In the genomic region with DNA sequence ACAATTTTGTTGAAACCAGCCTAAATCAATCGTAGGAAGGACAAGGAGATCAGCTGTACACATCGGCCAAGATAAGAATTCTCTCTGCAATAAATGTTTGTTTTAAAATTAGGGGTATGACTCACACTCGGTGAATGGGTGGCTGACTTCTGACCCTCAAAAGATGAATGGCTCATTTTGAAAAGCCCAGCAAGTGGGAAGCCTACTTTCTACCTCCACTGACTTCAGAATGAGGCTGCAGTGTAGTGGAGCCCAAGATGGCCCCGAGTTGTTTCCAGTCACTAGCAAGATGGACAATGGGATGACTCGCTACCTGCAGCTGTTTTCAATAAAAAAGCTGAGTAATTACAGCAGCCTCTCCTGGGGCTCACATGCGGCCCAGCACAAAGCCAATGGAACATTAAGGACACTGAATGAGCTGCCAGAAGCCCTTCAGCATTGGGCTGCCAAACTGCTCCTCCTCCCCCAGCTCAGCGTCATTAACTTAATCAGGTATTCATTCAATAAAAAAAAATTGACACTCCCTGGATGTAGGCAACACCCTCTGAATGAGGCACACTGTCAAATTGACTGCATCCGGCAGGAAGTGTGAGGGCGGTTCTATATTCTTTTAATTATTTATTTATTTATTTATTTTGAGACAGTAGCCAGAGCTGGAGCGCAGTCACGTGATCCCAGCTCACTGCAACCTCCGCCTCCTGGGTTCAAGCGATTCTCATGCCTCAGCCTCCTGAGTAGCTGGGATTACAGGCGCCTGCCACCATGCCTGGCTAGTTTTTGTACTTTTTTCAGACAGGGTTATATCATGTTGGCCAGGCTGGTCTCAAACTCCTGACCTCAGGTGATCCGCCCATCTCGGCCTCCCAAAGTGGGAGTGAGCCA, we compare ENCODE assay signal across 8 cellular contexts.
DNase-seq lines count a peak whose midpoint lies in the region; ATAC-seq, FAIRE-seq and TF ChIP-seq lines count a peak whose summit lies in the region.

No MANE protein-coding gene starts in this region.

- POLR2A ChIA-PET in naive thymus-derived CD8-positive, alpha-beta T cell (lab: Charles Lee) = no interaction called here
- POLR2A ChIA-PET in naive thymus-derived CD4-positive, alpha-beta T cell (lab: Charles Lee) = no interaction called here

- peaks cover 0 to 3% (median 0%) of the 10 kb centered on the region in 4 donors for H3K4me1 Mint-ChIP-seq in naive thymus-derived CD8-positive, alpha-beta T cell
- peaks cover 0 to 6% (median 0%) of the 10 kb centered on the region in 7 donors for H3K4me1 Mint-ChIP-seq in naive thymus-derived CD4-positive, alpha-beta T cell
- H3K4me1 Mint-ChIP-seq in activated T-helper 2 cell treated with anti-CD3 and anti-CD28 coated beads, Interferon-gamma antibody, Interleukin-2, Interleukin-4, amounts not matched to agents 10 μg/mL and 5 μg/mL and 100 μg/mL, durations not matched to agents 14 hours and 24 hours and 36 hours (ENCODE audit: low read depth) = peaks cover 15% of the 10 kb centered on the region

- no peaks in the 10 kb centered on the region for H3K27me3 ChIP-seq in pancreas
- no peaks in the 10 kb centered on the region for H3K27me3 ChIP-seq in naive thymus-derived CD4-positive, alpha-beta T cell (ENCODE audit: control insufficient read depth in 2 of 2, insufficient read depth in 2 of 2, low read length in 2 of 2)

- WGBS in pancreas, 2 donors = 79 to 80% methylated on average over 16 of the region's 16 CpGs

- no peak overlapping the region for H3K27ac ChIP-seq in pancreas
- no peak overlapping the region for H3K27ac ChIP-seq in naive thymus-derived CD4-positive, alpha-beta T cell (ENCODE audit: low read depth, low read length)

- ATAC-seq in pancreas (peak in 3 of 4 donors; percentile 34 to 63 (median 49)), HG03521 (IDR thresholded peaks at IDR 0.05; ENCODE audit: unreplicated experiment) (no peak)
- no peak for ATAC-seq in naive thymus-derived CD8-positive, alpha-beta T cell
- no peak for ATAC-seq in naive thymus-derived CD4-positive, alpha-beta T cell

- no peaks in the 10 kb centered on the region for H3K36me3 ChIP-seq in pancreas
- H3K36me3 ChIP-seq in naive thymus-derived CD4-positive, alpha-beta T cell (ENCODE audit: control insufficient read depth in 2 of 3, insufficient read depth in 3 of 3, low read length in 3 of 3) = no peaks in the 10 kb centered on the region

- no peaks in the 10 kb centered on the region for H3K9me3 ChIP-seq in pancreas
- no peaks in the 10 kb centered on the region for H3K9me3 ChIP-seq in naive thymus-derived CD4-positive, alpha-beta T cell (ENCODE audit: control insufficient read depth in 2 of 3, low read length in 3 of 3)

- TF ChIP-seq CTCF in epithelial cell of esophagus (IDR thresholded peaks at IDR 0.05; ENCODE audit: insufficient read depth, low read depth, low read length, missing control alignments) = no peak
- no peak for TF ChIP-seq CTCF in pancreas (IDR thresholded peaks at IDR 0.05)

- H3K4me3 Mint-ChIP-seq in naive thymus-derived CD8-positive, alpha-beta T cell = no peak overlapping the region
- H3K4me3 Mint-ChIP-seq in naive thymus-derived CD4-positive, alpha-beta T cell = no peak overlapping the region
- no peak overlapping the region for H3K4me3 Mint-ChIP-seq in activated T-helper 2 cell treated with anti-CD3 and anti-CD28 coated beads, Interferon-gamma antibody, Interleukin-2, Interleukin-4, amounts not matched to agents 10 μg/mL and 5 μg/mL and 100 μg/mL, durations not matched to agents 14 hours and 24 hours and 36 hours (ENCODE audit: low read depth)

- no peak for FAIRE-seq in pancreas (lab: Jason Lieb, UNC)

- DNase-seq in GM04503 (ENCODE audit: low read depth) = peak; percentile 90
- peak; percentile 94 for DNase-seq in NCI-H748 (lab: John Stamatoyannopoulos, UW; ENCODE audit: unreplicated experiment)
- DNase-seq in epithelial cell of esophagus (ENCODE audit: low read depth) = peak; percentile 61
- DNase-seq in pancreas = no peak
- no peak for DNase-seq in naive thymus-derived CD8-positive, alpha-beta T cell
- no peak for DNase-seq in naive thymus-derived CD4-positive, alpha-beta T cell
- no peak for DNase-seq in activated T-helper 2 cell treated with anti-CD3 and anti-CD28 coated beads, Interferon-gamma antibody, Interleukin-2, Interleukin-4, amounts not matched to agents 10 μg/mL and 5 μg/mL and 100 μg/mL, durations not matched to agents 14 hours and 24 hours and 36 hours (ENCODE audit: low spot score)

- CTCF ChIA-PET in naive thymus-derived CD4-positive, alpha-beta T cell (lab: Charles Lee) = no interaction called here

- no peaks in the 10 kb centered on the region for H3K27me3 Mint-ChIP-seq in naive thymus-derived CD8-positive, alpha-beta T cell
- H3K27me3 Mint-ChIP-seq in naive thymus-derived CD4-positive, alpha-beta T cell = no peaks in the 10 kb centered on the region
- no peaks in the 10 kb centered on the region for H3K27me3 Mint-ChIP-seq in activated T-helper 2 cell treated with anti-CD3 and anti-CD28 coated beads, Interferon-gamma antibody, Interleukin-2, Interleukin-4, amounts not matched to agents 10 μg/mL and 5 μg/mL and 100 μg/mL, durations not matched to agents 14 hours and 24 hours and 36 hours (ENCODE audit: low read depth)

- intact Hi-C loops in pancreas (cut with DNase I) = no loop called here
- intact Hi-C loops in naive thymus-derived CD4-positive, alpha-beta T cell (cut with micrococcal nuclease) = no loop called here
- intact Hi-C loops in activated T-helper 2 cell treated with anti-CD3 and anti-CD28 coated beads, Interferon-gamma antibody, Interleukin-2, Interleukin-4, amounts not matched to agents 10 μg/mL and 5 μg/mL and 100 μg/mL, durations not matched to agents 14 hours and 24 hours and 36 hours (cut with micrococcal nuclease) = no loop called here

- H3K4me1 ChIP-seq in pancreas = peaks cover 0 to 6% (median 0%) of the 10 kb centered on the region in 3 donors
- no peaks in the 10 kb centered on the region for H3K4me1 ChIP-seq in naive thymus-derived CD4-positive, alpha-beta T cell (ENCODE audit: control insufficient read depth in 2 of 2, insufficient read depth in 2 of 2, low read length in 2 of 2)

- H3K4me3 ChIP-seq in epithelial cell of esophagus (ENCODE audit: low read length) = no peak overlapping the region
- no peak overlapping the region for H3K4me3 ChIP-seq in pancreas
- no peak overlapping the region for H3K4me3 ChIP-seq in naive thymus-derived CD4-positive, alpha-beta T cell (ENCODE audit: low read length)

- H3K27ac Mint-ChIP-seq in naive thymus-derived CD8-positive, alpha-beta T cell = peak overlapping the region in 1 of 10 donors; percentile 40
- H3K27ac Mint-ChIP-seq in naive thymus-derived CD4-positive, alpha-beta T cell = no peak overlapping the region
- no peak overlapping the region for H3K27ac Mint-ChIP-seq in activated T-helper 2 cell treated with anti-CD3 and anti-CD28 coated beads, Interferon-gamma antibody, Interleukin-2, Interleukin-4, amounts not matched to agents 10 μg/mL and 5 μg/mL and 100 μg/mL, durations not matched to agents 14 hours and 24 hours and 36 hours

- H3K9me3 Mint-ChIP-seq in naive thymus-derived CD8-positive, alpha-beta T cell = no peaks in the 10 kb centered on the region
- no peaks in the 10 kb centered on the region for H3K9me3 Mint-ChIP-seq in naive thymus-derived CD4-positive, alpha-beta T cell
- no peaks in the 10 kb centered on the region for H3K9me3 Mint-ChIP-seq in activated T-helper 2 cell treated with anti-CD3 and anti-CD28 coated beads, Interferon-gamma antibody, Interleukin-2, Interleukin-4, amounts not matched to agents 10 μg/mL and 5 μg/mL and 100 μg/mL, durations not matched to agents 14 hours and 24 hours and 36 hours

- peaks cover 0 to 3% (median 0%) of the 10 kb centered on the region in 3 donors for H3K36me3 Mint-ChIP-seq in naive thymus-derived CD8-positive, alpha-beta T cell
- peaks cover 0 to 7% (median 4%) of the 10 kb centered on the region in 5 donors for H3K36me3 Mint-ChIP-seq in naive thymus-derived CD4-positive, alpha-beta T cell
- peaks cover 7% of the 10 kb centered on the region for H3K36me3 Mint-ChIP-seq in activated T-helper 2 cell treated with anti-CD3 and anti-CD28 coated beads, Interferon-gamma antibody, Interleukin-2, Interleukin-4, amounts not matched to agents 10 μg/mL and 5 μg/mL and 100 μg/mL, durations not matched to agents 14 hours and 24 hours and 36 hours (ENCODE audit: low read depth)

Comparison
In these comparisons a context has a peak if more than half of its experiments do, and no peak if none do; other contexts are left out.
1. DNase-seq: peak in GM04503 (single experiment), NCI-H748 (single experiment) and epithelial cell of esophagus (single experiment); none in pancreas (0 of 6), naive thymus-derived CD8-positive, alpha-beta T cell (0 of 10), naive thymus-derived CD4-positive, alpha-beta T cell (0 of 9) and activated T-helper 2 cell treated with anti-CD3 and anti-CD28 coated beads, Interferon-gamma antibody, Interleukin-2, Interleukin-4, amounts not matched to agents 10 μg/mL and 5 μg/mL and 100 μg/mL, durations not matched to agents 14 hours and 24 hours and 36 hours (single experiment).
2. ATAC-seq: peak in pancreas (3 of 4); none in naive thymus-derived CD8-positive, alpha-beta T cell (0 of 2), HG03521 (single experiment) and naive thymus-derived CD4-positive, alpha-beta T cell (single experiment).